In the genomic region with DNA sequence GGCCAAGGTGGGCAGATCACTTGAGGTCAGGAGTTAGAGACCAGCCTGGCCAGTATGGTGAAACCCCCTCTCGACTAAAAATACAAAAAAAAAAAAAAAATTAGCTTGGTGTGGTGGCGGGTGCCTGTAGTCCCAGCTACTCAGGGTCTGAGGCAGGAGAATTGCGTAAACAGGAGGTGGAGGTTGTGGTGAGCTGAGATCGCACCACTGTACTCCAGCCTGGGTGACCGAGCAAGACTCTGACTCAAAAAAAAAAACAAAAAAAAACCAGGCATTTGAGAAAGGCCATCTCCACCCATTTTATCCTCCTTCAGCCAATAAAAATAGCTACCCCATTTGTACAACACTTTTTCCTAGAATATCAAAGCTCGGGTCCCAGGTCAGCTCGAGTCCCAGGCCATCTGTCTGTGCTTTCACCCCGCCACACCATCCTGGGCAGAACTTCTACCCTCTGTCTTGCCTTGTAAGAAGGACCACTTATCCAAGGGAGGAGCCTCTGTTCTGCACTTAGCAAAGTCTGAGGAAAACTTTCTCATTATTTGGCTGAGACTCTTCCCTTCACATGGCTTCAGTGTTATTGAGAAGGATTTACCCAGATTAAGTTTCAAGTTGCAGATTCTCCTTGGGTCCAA, we compare ENCODE assay signal across 21 cellular contexts.
DNase-seq lines count a peak whose midpoint lies in the region; ATAC-seq and TF ChIP-seq lines count a peak whose summit lies in the region.
"Had no signal": no experiment of that assay in that cellular context is flagged by ENCODE, and none has a peak within 500 bp of the region (broad histone marks: within the 10 kb centered on the region; RNA-seq: fewer than 3 reads in every experiment).

No MANE protein-coding gene starts in this region.

- no peak overlapping the region for H3K27ac ChIP-seq in mammary epithelial cell (ENCODE audit: insufficient read depth, low read depth, low read length)
- H3K27ac ChIP-seq: cardiac muscle cell, esophagus muscularis mucosa had no signal

- peaks cover 85% of the 10 kb centered on the region for H3K36me3 Mint-ChIP-seq in osteocyte (ENCODE audit: unreplicated experiment)
- H3K36me3 Mint-ChIP-seq: activated naive CD8-positive, alpha-beta T cell treated with anti-CD3 and anti-CD28 coated beads, Interleukin-2, amount 10 ng/mL, durations not matched to agents 7 days and 5 days had no signal

- H3K4me3 Mint-ChIP-seq in osteocyte (ENCODE audit: unreplicated experiment) = no peak overlapping the region
- H3K4me3 Mint-ChIP-seq: activated naive CD8-positive, alpha-beta T cell treated with anti-CD3 and anti-CD28 coated beads, Interleukin-2, amount 10 ng/mL, durations not matched to agents 7 days and 5 days; activated T-helper 1 cell treated with anti-CD3 and anti-CD28 coated beads, Interleukin-12 subunit alpha, Interleukin-12 subunit beta, Interleukin-2, Interleukin-4 antibody, amounts not matched to agents 30 ng/mL and 10 ng/mL and 1 ng/mL, durations not matched to agents 14 hours and 24 hours and 36 hours; B cell had no signal

- ATAC-seq in HG03175 (IDR thresholded peaks at IDR 0.05; ENCODE audit: unreplicated experiment) = no peak

- no peaks in the 10 kb centered on the region for H3K9me3 Mint-ChIP-seq in osteocyte (ENCODE audit: unreplicated experiment)
- H3K9me3 Mint-ChIP-seq: activated naive CD8-positive, alpha-beta T cell treated with anti-CD3 and anti-CD28 coated beads, Interleukin-2, amount 10 ng/mL, durations not matched to agents 7 days and 5 days had no signal

- no peaks in the 10 kb centered on the region for H3K9me3 ChIP-seq in mammary epithelial cell (replicated peaks; ENCODE audit: insufficient read depth, low read length)
- H3K9me3 ChIP-seq: Caco-2, esophagus muscularis mucosa had no signal

- H3K4me1 ChIP-seq in mammary epithelial cell (ENCODE audit: insufficient read depth, low read length) = peaks cover 3% of the 10 kb centered on the region
- H3K4me1 ChIP-seq: Caco-2 had no signal

- peaks cover 36% of the 10 kb centered on the region for H3K4me1 Mint-ChIP-seq in osteocyte (ENCODE audit: unreplicated experiment)
- H3K4me1 Mint-ChIP-seq: B cell had no signal

- peak overlapping the region; percentile 58 for H3K27ac Mint-ChIP-seq in osteocyte (ENCODE audit: unreplicated experiment)
- H3K27ac Mint-ChIP-seq: activated naive CD8-positive, alpha-beta T cell treated with anti-CD3 and anti-CD28 coated beads, Interleukin-2, amount 10 ng/mL, durations not matched to agents 7 days and 5 days; activated T-helper 1 cell treated with anti-CD3 and anti-CD28 coated beads, Interleukin-12 subunit alpha, Interleukin-12 subunit beta, Interleukin-2, Interleukin-4 antibody, amounts not matched to agents 30 ng/mL and 10 ng/mL and 1 ng/mL, durations not matched to agents 14 hours and 24 hours and 36 hours; B cell had no signal

- CTCF ChIA-PET in mammary epithelial cell (lab: Charles Lee; ENCODE audit: low non-redundant PET) = no interaction called here

- intact Hi-C loops in mammary epithelial cell (cut with micrococcal nuclease) = no loop called here

- H3K9ac ChIP-seq in mammary epithelial cell (ENCODE audit: insufficient read depth, low read length) = no peak overlapping the region

- no peak overlapping the region for H2AFZ ChIP-seq in mammary epithelial cell (ENCODE audit: low read depth, low read length)

- H3K79me2 ChIP-seq in mammary epithelial cell (ENCODE audit: insufficient read depth, low read length) = no peaks in the 10 kb centered on the region

- no peak for TF ChIP-seq CTCF in mammary epithelial cell (conservative IDR thresholded peaks at IDR 0.05 in 1 of 2, IDR thresholded peaks at IDR 0.05 in 1 of 2; ENCODE audit: extremely low read depth in 1 of 2, insufficient read depth in 1 of 2, low read depth in 1 of 2, low read length in 2 of 2)
- no peak for TF ChIP-seq CTCF in osteocyte (IDR thresholded peaks at IDR 0.05)

- in situ Hi-C loops in mammary epithelial cell (cut with MboI; ENCODE audit: low sequenced_read_pairs in 2 of 2) = no loop called here

- no peaks in the 10 kb centered on the region for H4K20me1 ChIP-seq in mammary epithelial cell (ENCODE audit: insufficient read depth, low read length)

- WGBS in mammary epithelial cell (ENCODE audit: low coverage, missing lambda C conversion rate) = 84% methylated on average over 6 of the region's 8 CpGs

- dilution Hi-C loops in mammary epithelial cell (cut with HindIII; ENCODE audit: low sequenced_read_pairs) = loop anchor here (5.0 kb wide), 2 partner anchors 33 to 77 kb away; no protein-coding TSS in a partner anchor

- H3K27me3 Mint-ChIP-seq in osteocyte (ENCODE audit: unreplicated experiment) = no peaks in the 10 kb centered on the region

- H3K36me3 ChIP-seq in mammary epithelial cell (ENCODE audit: insufficient read depth, low read length) = no peaks in the 10 kb centered on the region
- H3K36me3 ChIP-seq: cardiac muscle cell had no signal

- H3K4me3 ChIP-seq in mammary epithelial cell (replicated peaks in 1 of 3; ENCODE audit: insufficient read depth in 1 of 3, low read depth in 2 of 3, low read length in 3 of 3) = no peak overlapping the region
- H3K4me3 ChIP-seq: cardiac muscle cell, esophagus muscularis mucosa, lung had no signal

- no peak overlapping the region for H3K4me2 ChIP-seq in mammary epithelial cell (ENCODE audit: insufficient read depth, low read depth, low read length)

- DNase-seq in HCEC 1CT (peak; percentile 12), NOMO-1 treated with DMSO at 0.1 percent for 48 hours (lab: John Stamatoyannopoulos, UW; ENCODE audit: unreplicated experiment) (peak; percentile 57), mammary epithelial cell (peak; percentile 24), osteocyte (ENCODE audit: extremely low spot score, unreplicated experiment) (no peak), Ammon's horn (ENCODE audit: low spot score) (no peak)
- DNase-seq in activated effector memory CD4-positive, alpha-beta T cell treated with Interleukin-2 at 50 U/mL for 16 hours = no peak
- DNase-seq: activated CD4-positive, CD25-positive, alpha-beta regulatory T cell treated with anti-CD3 and anti-CD28 coated beads, Interleukin-2, amount 50 U/mL, for 72 hours; activated naive CD8-positive, alpha-beta T cell treated with anti-CD3 and anti-CD28 coated beads, Interleukin-2, amount 10 ng/mL, durations not matched to agents 7 days and 5 days; Caco-2; effector CD4-positive, alpha-beta T cell; head of caudate nucleus; NCI-H187; NCI-H345; stimulated activated CD4-positive, alpha-beta T cell treated with anti-CD3 and anti-CD28 coated beads, Interleukin-4, amount 100 ng/mL, for 1 hour; T-helper 9 cell had no signal

- BruUV-seq in mammary epithelial cell (replicated peaks; lab: Mats Ljungman, UMichigan) = no TSS peak

- H3K27me3 ChIP-seq in mammary epithelial cell (ENCODE audit: insufficient read depth, low read length) = no peaks in the 10 kb centered on the region
- H3K27me3 ChIP-seq: cardiac muscle cell, esophagus muscularis mucosa had no signal

Comparison
In these comparisons a context has a peak if more than half of its experiments do, and no peak if none do; other contexts are left out.
1. DNase-seq: peak in HCEC 1CT (single experiment), NOMO-1 treated with DMSO at 0.1 percent for 48 hours (single experiment) and mammary epithelial cell (single experiment); none in osteocyte (single experiment), Ammon's horn (single experiment) and activated effector memory CD4-positive, alpha-beta T cell treated with Interleukin-2 at 50 U/mL for 16 hours (single experiment).